In the genomic region with DNA sequence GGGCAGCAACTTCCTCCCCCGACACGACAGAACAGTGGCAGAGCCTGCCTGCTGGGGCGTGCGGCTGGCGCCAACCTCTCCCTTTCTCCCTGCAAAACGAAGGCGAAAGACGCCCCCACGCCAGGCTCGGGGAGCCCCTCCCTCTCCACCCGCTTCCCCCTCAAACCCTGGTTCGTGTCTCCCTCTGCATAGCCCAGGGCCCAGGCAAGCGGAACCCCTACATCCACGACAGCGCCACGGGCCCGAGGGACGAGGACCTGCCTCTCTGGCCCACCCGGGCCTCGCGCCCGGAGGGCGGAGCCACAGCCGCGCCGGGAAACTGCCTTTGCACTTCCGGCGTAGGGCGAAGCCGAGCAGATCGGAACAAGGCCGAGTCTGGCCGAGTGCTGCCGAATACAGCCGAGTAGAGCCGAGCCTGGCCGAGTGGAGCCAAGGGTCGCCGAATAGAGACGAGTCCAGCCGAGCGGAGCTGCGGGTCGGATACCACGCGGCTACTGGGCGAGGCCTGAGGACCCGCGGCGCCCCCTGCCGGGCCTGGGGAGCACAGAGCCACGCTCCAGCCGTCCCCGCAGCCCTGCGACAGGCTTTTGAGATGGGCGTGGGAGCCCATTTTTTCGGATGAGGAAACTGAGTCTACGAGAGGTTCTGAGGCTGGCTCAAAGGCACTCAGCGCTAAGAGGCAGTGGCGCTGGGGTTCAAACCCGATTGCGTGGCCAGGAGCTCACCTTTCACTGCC, we compare ENCODE assay signal across 8 cellular contexts. TPM values are rescaled to one million over a fixed set of nuclear protein-coding genes. Genes with fewer than 3 reads are reported as not detected.
DNase-seq lines count a peak whose midpoint lies in the region; ATAC-seq and TF ChIP-seq lines count a peak whose summit lies in the region.

No MANE protein-coding gene starts in this region.

- H3K4me2 ChIP-seq in SK-N-SH (peak overlapping the region; percentile 94), osteoblast (ENCODE audit: insufficient read depth, low read length) (peak overlapping the region; percentile 96)

- peak overlapping the region; percentile 87 for H3K27ac Mint-ChIP-seq in activated naive CD8-positive, alpha-beta T cell
- H3K27ac Mint-ChIP-seq in glutamatergic neuron (ENCODE audit: unreplicated experiment): peak overlapping the region; percentile 72

- H3K9me3 ChIP-seq in SK-N-SH: no peaks in the 10 kb centered on the region
- no peaks in the 10 kb centered on the region for H3K9me3 ChIP-seq in osteoblast (ENCODE audit: low read depth, low read length)
- H3K9me3 ChIP-seq in thymus (ENCODE audit: control insufficient read depth): no peaks in the 10 kb centered on the region

- H3K27me3 ChIP-seq in SK-N-SH (ENCODE audit: insufficient read depth): no peaks in the 10 kb centered on the region
- H3K27me3 ChIP-seq in osteoblast (ENCODE audit: insufficient read depth, low read length): no peaks in the 10 kb centered on the region
- no peaks in the 10 kb centered on the region for H3K27me3 ChIP-seq in thymus (ENCODE audit: control insufficient read depth, insufficient read depth)

- ATAC-seq in HG02588 (IDR thresholded peaks at IDR 0.05; ENCODE audit: unreplicated experiment): peak; percentile 88

- peaks cover 44% of the 10 kb centered on the region for H3K4me1 Mint-ChIP-seq in activated naive CD8-positive, alpha-beta T cell (ENCODE audit: low read depth)
- peaks cover 5% of the 10 kb centered on the region for H3K4me1 Mint-ChIP-seq in glutamatergic neuron (ENCODE audit: low read depth, unreplicated experiment)

- CTCF ChIA-PET in SK-N-SH (lab: Yijun Ruan, JAX): interaction anchor here (0.6 to 7.7 kb wide), 53 partner anchors 9 to 632 kb away, joined by 3 to 190 read pairs (median 4); partner anchors contain the start of genes C1QTNF6, CYTH4, IFT27 and IL2RB

- H3K27ac ChIP-seq in SK-N-SH (ENCODE audit: low read depth in 2 of 2, low read length in 1 of 2) (peak overlapping the region; percentile 73 to 96), osteoblast (ENCODE audit: low read depth, low read length) (peak overlapping the region; percentile 61), thymus (ENCODE audit: low read depth) (peak overlapping the region; percentile 93)

- WGBS in SK-N-SH (ENCODE audit: low lambda C conversion rate): 2% methylated on average over 10 of the region's 62 CpGs
- WGBS in thymus: 3% methylated on average over 62 of the region's 62 CpGs

- H3K4me3 ChIP-seq in SK-N-SH (ENCODE audit: low read depth in 2 of 2, low read length in 1 of 2) (peak overlapping the region; percentile 72 to 76), osteoblast (ENCODE audit: insufficient read depth, low read length) (peak overlapping the region; percentile 78), thymus (ENCODE audit: low read length) (peak overlapping the region; percentile 60)

- TF ChIP-seq CTCF in GM10266 (IDR thresholded peaks at IDR 0.05; ENCODE audit: control insufficient read depth, insufficient read depth, low read depth, missing control alignments) (peak; percentile 93), SK-N-SH (IDR thresholded peaks at IDR 0.05) (peak; percentile 82), glutamatergic neuron (IDR thresholded peaks at IDR 0.05; ENCODE audit: partially characterized antibody, unreplicated experiment) (peak; percentile 84), osteoblast (IDR thresholded peaks at IDR 0.05; ENCODE audit: extremely low read depth, low read depth, low read length) (peak; percentile 83)

- peak; percentile 98 for DNase-seq in GM10266 (ENCODE audit: extremely low spot score)
- DNase-seq in NCI-H1048 (lab: John Stamatoyannopoulos, UW): peak; percentile 96
- peak; percentile 97 for DNase-seq in SK-N-SH
- DNase-seq in glutamatergic neuron: peak; percentile 99
- peak; percentile 99 for DNase-seq in osteoblast (ENCODE audit: insufficient read length, low spot score, missing footprints)

- H3F3A ChIP-seq in SK-N-SH (replicated peaks; ENCODE audit: insufficient read depth): peaks cover 25% of the 10 kb centered on the region

- no peaks in the 10 kb centered on the region for H3K9me3 Mint-ChIP-seq in activated naive CD8-positive, alpha-beta T cell (ENCODE audit: low read depth)
- peaks cover 2% of the 10 kb centered on the region for H3K9me3 Mint-ChIP-seq in glutamatergic neuron (ENCODE audit: unreplicated experiment)

- no peaks in the 10 kb centered on the region for H3K36me3 Mint-ChIP-seq in activated naive CD8-positive, alpha-beta T cell
- peaks cover 6% of the 10 kb centered on the region for H3K36me3 Mint-ChIP-seq in glutamatergic neuron (ENCODE audit: unreplicated experiment)

- peak overlapping the region; percentile 81 for H3K9ac ChIP-seq in SK-N-SH

- no peaks in the 10 kb centered on the region for H3K9me2 ChIP-seq in SK-N-SH

- H3K27me3 Mint-ChIP-seq in activated naive CD8-positive, alpha-beta T cell: no peaks in the 10 kb centered on the region
- H3K27me3 Mint-ChIP-seq in glutamatergic neuron (ENCODE audit: unreplicated experiment): peaks cover 3% of the 10 kb centered on the region

- TF ChIP-seq RAD21 in SK-N-SH (IDR thresholded peaks at IDR 0.05; ENCODE audit: low read length): peak; percentile 76

- peak overlapping the region; percentile 82 for H2AFZ ChIP-seq in SK-N-SH (ENCODE audit: low read depth)
- peak overlapping the region; percentile 96 for H2AFZ ChIP-seq in osteoblast (ENCODE audit: low read length)

- no peaks in the 10 kb centered on the region for H3K36me3 ChIP-seq in SK-N-SH (replicated peaks in 1 of 2; ENCODE audit: control insufficient read depth in 1 of 2, insufficient read depth in 2 of 2, low read length in 1 of 2)
- H3K36me3 ChIP-seq in osteoblast (ENCODE audit: insufficient read depth, low read length): no peaks in the 10 kb centered on the region
- H3K36me3 ChIP-seq in thymus (ENCODE audit: control insufficient read depth, insufficient read depth): no peaks in the 10 kb centered on the region

- H4K20me1 ChIP-seq in SK-N-SH (ENCODE audit: insufficient read depth) (no peaks in the 10 kb centered on the region), osteoblast (ENCODE audit: insufficient read depth, low read length) (peaks cover 12% of the 10 kb centered on the region)

- H3K4me3 Mint-ChIP-seq in activated naive CD8-positive, alpha-beta T cell: peak overlapping the region; percentile 87
- peak overlapping the region; percentile 83 for H3K4me3 Mint-ChIP-seq in glutamatergic neuron (ENCODE audit: unreplicated experiment)

- TF ChIP-seq EP300 in SK-N-SH (IDR thresholded peaks at IDR 0.05; ENCODE audit: borderline replicate concordance in 1 of 2, low read depth in 1 of 2, low read length in 1 of 2): no peak

- POLR2A ChIA-PET in SK-N-SH (lab: Yijun Ruan, JAX): interaction anchor here (1.1 to 1.2 kb wide), 2 partner anchors 12 to 42 kb away, joined by 3 to 4 read pairs; no protein-coding TSS in a partner anchor

- H3K4me1 ChIP-seq in SK-N-SH (ENCODE audit: control insufficient read depth in 1 of 2, insufficient read depth in 2 of 2, low read depth in 1 of 2, low read length in 1 of 2): peaks cover 19 to 28% of the 10 kb centered on the region in 2 experiments
- peaks cover 32% of the 10 kb centered on the region for H3K4me1 ChIP-seq in osteoblast (ENCODE audit: insufficient read depth, low read length)
- H3K4me1 ChIP-seq in thymus (ENCODE audit: control insufficient read depth, insufficient read depth, low read length): peaks cover 15% of the 10 kb centered on the region

- H3K79me2 ChIP-seq in SK-N-SH (ENCODE audit: insufficient read depth) (no peaks in the 10 kb centered on the region; the same call in 1 of the 2 replicates), osteoblast (ENCODE audit: insufficient read depth, low read length) (no peaks in the 10 kb centered on the region)

TF ChIP-seq in SK-N-SH, 30 proteins besides CTCF, POLR2A, EP300 and RAD21 (continues in another document):
- TF ChIP-seq, protein P1, sequence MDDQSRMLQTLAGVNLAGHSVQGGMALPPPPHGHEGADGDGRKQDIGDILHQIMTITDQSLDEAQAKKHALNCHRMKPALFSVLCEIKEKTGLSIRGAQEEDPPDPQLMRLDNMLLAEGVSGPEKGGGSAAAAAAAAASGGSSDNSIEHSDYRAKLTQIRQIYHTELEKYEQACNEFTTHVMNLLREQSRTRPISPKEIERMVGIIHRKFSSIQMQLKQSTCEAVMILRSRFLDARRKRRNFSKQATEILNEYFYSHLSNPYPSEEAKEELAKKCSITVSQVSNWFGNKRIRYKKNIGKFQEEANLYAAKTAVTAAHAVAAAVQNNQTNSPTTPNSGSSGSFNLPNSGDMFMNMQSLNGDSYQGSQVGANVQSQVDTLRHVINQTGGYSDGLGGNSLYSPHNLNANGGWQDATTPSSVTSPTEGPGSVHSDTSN (IDR thresholded peaks at IDR 0.05): no peak

RNA-seq across cellular contexts. Expression of gene C1QTNF6, which starts 11.2 kb away (rescaled TPM):
- polyA plus RNA-seq in SK-N-SH (2012; rRNA removed) (47.4 and 47.7 TPM in 2 replicates), thymus (23.2 TPM)
- polyA plus RNA-seq in SK-N-SH (2012; cell fraction: cytosol; rRNA removed): 20.7 and 30.3 TPM in 2 replicates
- 103 and 122 TPM in 2 replicates for polyA plus RNA-seq in SK-N-SH (2012; cell fraction: nucleus; rRNA removed)
- total RNA-seq in glutamatergic neuron (ENCODE audit: unreplicated experiment) (3.3 TPM), osteoblast (11.9 and 18.3 TPM in 2 replicates)

RNA-seq across cellular contexts. Expression of gene SSTR3, which starts 13.0 kb away (rescaled TPM):
- 0.02 TPM in 1 of 2 replicates, not detected in the other for polyA plus RNA-seq in SK-N-SH (2012; rRNA removed)
- polyA plus RNA-seq in SK-N-SH (2012; cell fraction: cytosol; rRNA removed): 0.03 TPM in 2 replicates
- 0.01 and 0.04 TPM in 2 replicates for polyA plus RNA-seq in SK-N-SH (2012; cell fraction: nucleus; rRNA removed)
- not detected for total RNA-seq in glutamatergic neuron (ENCODE audit: unreplicated experiment)
- not detected in 2 replicates for total RNA-seq in osteoblast
- 3.9 TPM for polyA plus RNA-seq in thymus

RNA-seq across cellular contexts. Expression of gene RAC2, which starts 44.8 kb away (rescaled TPM):
- polyA plus RNA-seq in SK-N-SH (2012; rRNA removed) (22.6 and 29.9 TPM in 2 replicates), thymus (206 TPM)
- polyA plus RNA-seq in SK-N-SH (2012; cell fraction: cytosol; rRNA removed): 14.6 and 19.9 TPM in 2 replicates
- polyA plus RNA-seq in SK-N-SH (2012; cell fraction: nucleus; rRNA removed): 20.3 and 21.2 TPM in 2 replicates
- total RNA-seq in glutamatergic neuron (ENCODE audit: unreplicated experiment) (not detected), osteoblast (13.6 and 14.5 TPM in 2 replicates)

RNA-seq across cellular contexts. Expression of gene IL2RB, which starts 49.6 kb away (rescaled TPM):
- polyA plus RNA-seq in SK-N-SH (2012; rRNA removed) (0.33 and 0.39 TPM in 2 replicates), thymus (7.0 TPM)
- 0.18 and 0.42 TPM in 2 replicates for polyA plus RNA-seq in SK-N-SH (2012; cell fraction: cytosol; rRNA removed)
- 0.42 and 0.60 TPM in 2 replicates for polyA plus RNA-seq in SK-N-SH (2012; cell fraction: nucleus; rRNA removed)
- total RNA-seq in glutamatergic neuron (ENCODE audit: unreplicated experiment) (not detected), osteoblast (0.59 TPM in 1 of 2 replicates, not detected in the other)

Comparison
In these comparisons a context has a peak if more than half of its experiments do, and no peak if none do; other contexts are left out.
1. Peak in every context shown above with its lines: DNase-seq, ATAC-seq, H3K4me3 ChIP-seq and H3K27ac ChIP-seq.
2. RNA of gene RAC2, which starts 44.8 kb away (total RNA-seq): 13.6 to 14.5 TPM in osteoblast; not detected in glutamatergic neuron (single experiment); every median in the first group is over 10 times any median in the second.